9 cellular contexts compared by ENCODE assay signal in the genomic region with DNA sequence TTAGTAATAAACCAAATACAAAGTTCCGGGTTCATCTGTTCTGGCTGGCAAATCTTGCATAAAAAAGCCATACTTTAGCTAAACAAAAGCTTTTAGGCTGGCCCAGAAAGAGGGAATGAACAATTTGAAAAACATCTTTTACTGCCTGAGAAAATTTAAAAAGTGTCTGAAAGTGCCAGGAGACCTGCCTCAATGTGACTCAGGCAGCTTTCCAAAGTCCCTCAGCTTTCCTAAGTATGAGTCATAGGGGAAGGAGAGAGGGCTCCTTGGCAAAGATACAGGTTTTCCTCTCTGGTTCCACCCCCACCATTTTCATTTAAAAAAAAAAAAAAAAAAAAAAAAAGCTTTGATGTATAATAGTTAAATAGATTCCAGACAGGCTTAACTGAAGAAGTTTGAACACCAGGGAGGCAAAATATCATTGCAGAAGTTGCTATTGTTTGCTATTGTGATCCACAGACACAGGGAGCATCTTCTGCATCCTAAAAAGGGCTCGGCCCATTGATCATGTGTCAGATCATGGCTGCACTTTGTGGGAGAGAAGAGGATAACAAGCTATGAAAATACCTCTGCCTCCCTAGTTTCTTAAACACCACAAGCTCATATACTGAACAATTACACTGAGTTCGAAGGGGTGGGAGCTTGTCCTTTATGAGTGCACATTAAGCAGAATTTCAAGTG.
DNase-seq lines count a peak whose midpoint lies in the region; ATAC-seq and TF ChIP-seq lines count a peak whose summit lies in the region.
"Had no signal": no experiment of that assay in that cellular context is flagged by ENCODE, and none has a peak within 500 bp of the region (broad histone marks: within the 10 kb centered on the region; RNA-seq: fewer than 3 reads in every experiment).

No MANE protein-coding gene starts in this region.

- no peaks in the 10 kb centered on the region for H3K9me3 ChIP-seq in adipocyte (ENCODE audit: control insufficient read depth, low read length)
- H3K9me3 ChIP-seq in suprapubic skin, result no peaks in the 10 kb centered on the region
- no peaks in the 10 kb centered on the region for H3K9me3 ChIP-seq in naive thymus-derived CD4-positive, alpha-beta T cell (ENCODE audit: control insufficient read depth in 2 of 3, low read length in 3 of 3)

- TF ChIP-seq EP300 in suprapubic skin (IDR thresholded peaks at IDR 0.05), result no peak

- H3K36me3 ChIP-seq in adipocyte (ENCODE audit: control insufficient read depth, insufficient read depth, low read length, severe bottlenecking) (no peaks in the 10 kb centered on the region), suprapubic skin (no peaks in the 10 kb centered on the region)
- no peaks in the 10 kb centered on the region for H3K36me3 ChIP-seq in naive thymus-derived CD4-positive, alpha-beta T cell (ENCODE audit: control insufficient read depth in 2 of 3, insufficient read depth in 3 of 3, low read length in 3 of 3)

- no peak for TF ChIP-seq POLR2A in suprapubic skin (IDR thresholded peaks at IDR 0.05)

- H3K4me3 Mint-ChIP-seq in naive thymus-derived CD4-positive, alpha-beta T cell, result no peak overlapping the region

- TF ChIP-seq CTCF in suprapubic skin (IDR thresholded peaks at IDR 0.05), result no peak

- peaks cover 17 to 47% (median 24%) of the 10 kb centered on the region in 7 donors for H3K4me1 Mint-ChIP-seq in naive thymus-derived CD4-positive, alpha-beta T cell

- H3K27me3 Mint-ChIP-seq in naive thymus-derived CD4-positive, alpha-beta T cell, result no peaks in the 10 kb centered on the region

- peak overlapping the region; percentile 20 for H3K27ac ChIP-seq in suprapubic skin
- H3K27ac ChIP-seq in naive thymus-derived CD4-positive, alpha-beta T cell (ENCODE audit: low read depth, low read length), result no peak overlapping the region

- ATAC-seq in naive thymus-derived CD4-positive, alpha-beta T cell, result no peak
- ATAC-seq in HG02973 (IDR thresholded peaks at IDR 0.05; ENCODE audit: unreplicated experiment), result no peak

- POLR2A ChIA-PET in naive thymus-derived CD4-positive, alpha-beta T cell (lab: Charles Lee), result no interaction called here

- WGBS in suprapubic skin, result 51% methylated on average over 3 of the region's 3 CpGs

- H3K27me3 ChIP-seq in adipocyte (replicated peaks; ENCODE audit: control insufficient read depth, insufficient read depth, low read length) (no peaks in the 10 kb centered on the region), suprapubic skin (no peaks in the 10 kb centered on the region)
- no peaks in the 10 kb centered on the region for H3K27me3 ChIP-seq in naive thymus-derived CD4-positive, alpha-beta T cell (ENCODE audit: control insufficient read depth in 2 of 2, insufficient read depth in 2 of 2, low read length in 2 of 2)

- no peaks in the 10 kb centered on the region for H3K9me3 Mint-ChIP-seq in naive thymus-derived CD4-positive, alpha-beta T cell

- H3K4me3 ChIP-seq in adipocyte (ENCODE audit: low read length) (peak overlapping the region; percentile 42), suprapubic skin (no peak overlapping the region)
- no peak overlapping the region for H3K4me3 ChIP-seq in naive thymus-derived CD4-positive, alpha-beta T cell (ENCODE audit: low read length)

- H3K9ac ChIP-seq in adipocyte (ENCODE audit: low read length), result peak overlapping the region; percentile 72

- CTCF ChIA-PET in naive thymus-derived CD4-positive, alpha-beta T cell (lab: Charles Lee), result no interaction called here

- no peak overlapping the region for H3K27ac Mint-ChIP-seq in naive thymus-derived CD4-positive, alpha-beta T cell

- peaks cover 77% of the 10 kb centered on the region for H3K4me1 ChIP-seq in adipocyte (ENCODE audit: control insufficient read depth, insufficient read depth, low read length)
- peaks cover 35% of the 10 kb centered on the region for H3K4me1 ChIP-seq in suprapubic skin
- no peaks in the 10 kb centered on the region for H3K4me1 ChIP-seq in naive thymus-derived CD4-positive, alpha-beta T cell (ENCODE audit: control insufficient read depth in 2 of 2, insufficient read depth in 2 of 2, low read length in 2 of 2)

- H3K36me3 Mint-ChIP-seq in naive thymus-derived CD4-positive, alpha-beta T cell, result peaks cover 0 to 20% (median 5%) of the 10 kb centered on the region in 5 donors

- DNase-seq in HCEC 1CT (peak; percentile 88), adipocyte (ENCODE audit: low read depth) (peak; percentile 91), hepatic stellate cell (ENCODE audit: low spot score) (peak; percentile 50), suprapubic skin (ENCODE audit: low spot score in 2 of 2) (peak in 1 of 2 donors; percentile 65), NAMALWA (ENCODE audit: low spot score) (no peak), NOMO-1 treated with DMSO at 0.1 percent for 48 hours (lab: John Stamatoyannopoulos, UW; ENCODE audit: unreplicated experiment) (no peak)
- no peak for DNase-seq in naive thymus-derived CD4-positive, alpha-beta T cell
- DNase-seq: activated CD4-positive, alpha-beta T cell treated with anti-CD3 and anti-CD28 coated beads for 4 hours had no signal

- intact Hi-C loops in naive thymus-derived CD4-positive, alpha-beta T cell (cut with micrococcal nuclease), result no loop called here

Comparison
In these comparisons a context has a peak if more than half of its experiments do, and no peak if none do; other contexts are left out.
1. DNase-seq: peak in HCEC 1CT (single experiment), adipocyte (single experiment) and hepatic stellate cell (single experiment); none in NAMALWA (single experiment), NOMO-1 treated with DMSO at 0.1 percent for 48 hours (single experiment) and naive thymus-derived CD4-positive, alpha-beta T cell (0 of 9).